In the genomic region with DNA sequence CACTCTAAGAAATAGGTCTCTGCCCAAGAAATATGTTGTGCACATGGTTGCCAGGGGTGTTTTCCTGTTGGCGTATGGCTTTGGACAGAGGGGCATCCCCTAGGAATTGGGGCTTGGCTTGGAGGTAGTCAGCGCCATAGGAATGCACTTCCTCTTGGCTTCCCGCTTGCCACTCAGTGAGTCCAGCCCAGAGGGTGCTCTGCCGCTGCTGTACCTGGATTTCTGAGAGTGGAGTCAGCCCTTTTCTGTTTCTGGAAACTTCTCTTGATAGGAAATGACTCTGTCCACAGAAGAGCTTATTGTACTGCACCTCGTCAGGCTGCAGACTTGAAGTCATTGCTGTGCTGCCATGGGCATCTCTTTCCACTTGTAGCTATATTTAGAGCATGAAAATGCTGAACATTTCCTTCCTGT, we compare ENCODE assay signal across 8 cellular contexts.
DNase-seq lines count a peak whose midpoint lies in the region; ATAC-seq, FAIRE-seq and TF ChIP-seq lines count a peak whose summit lies in the region.

No MANE protein-coding gene starts in this region.

- peak overlapping the region; percentile 36 to 79 (median 66) for H3K4me3 Mint-ChIP-seq in naive thymus-derived CD4-positive, alpha-beta T cell

- H3K79me2 ChIP-seq in endothelial cell of umbilical vein (ENCODE audit: control insufficient read depth, insufficient read depth, low read length), result peaks cover 43% of the 10 kb centered on the region

- peak overlapping the region; percentile 85 for H3K27ac ChIP-seq in endothelial cell of umbilical vein (ENCODE audit: insufficient read depth, low read depth, low read length)
- no peak overlapping the region for H3K27ac ChIP-seq in naive thymus-derived CD4-positive, alpha-beta T cell (ENCODE audit: low read depth, low read length)

- no peak for TF ChIP-seq POLR2A in endothelial cell of umbilical vein (IDR thresholded peaks at IDR 0.05; ENCODE audit: low read depth, low read length)

- peak overlapping the region in 7 of 9 donors; percentile 19 to 74 (median 60) for H3K27ac Mint-ChIP-seq in naive thymus-derived CD4-positive, alpha-beta T cell

- CTCF ChIA-PET in endothelial cell of umbilical vein (lab: Charles Lee), result interaction anchor here (0.7 to 1.9 kb wide), 12 partner anchors 9 to 314 kb away, joined by 3 to 13 read pairs (median 4); no protein-coding TSS in a partner anchor
- CTCF ChIA-PET in naive thymus-derived CD4-positive, alpha-beta T cell (lab: Charles Lee), result interaction anchor here (0.8 to 1.2 kb wide), 2 partner anchors 9 to 10 kb away, joined by 3 to 6 read pairs; no protein-coding TSS in a partner anchor

- H3K9me3 Mint-ChIP-seq in naive thymus-derived CD4-positive, alpha-beta T cell, result no peaks in the 10 kb centered on the region

- H4K20me1 ChIP-seq in endothelial cell of umbilical vein (replicated peaks; ENCODE audit: control insufficient read depth, extremely low read depth, insufficient read depth, low read length), result no peaks in the 10 kb centered on the region

- no peaks in the 10 kb centered on the region for H3K9me3 ChIP-seq in endothelial cell of umbilical vein (replicated peaks; ENCODE audit: control insufficient read depth, insufficient read depth, low read length)
- H3K9me3 ChIP-seq in naive thymus-derived CD4-positive, alpha-beta T cell (ENCODE audit: control insufficient read depth in 2 of 3, low read length in 3 of 3), result no peaks in the 10 kb centered on the region

- peak overlapping the region; percentile 28 for H2AFZ ChIP-seq in endothelial cell of umbilical vein (ENCODE audit: low read depth, low read length)

- in situ Hi-C loops in G401 (cut with HindIII; ENCODE audit: low sequenced_read_pairs), result no loop called here

- H3K36me3 Mint-ChIP-seq in naive thymus-derived CD4-positive, alpha-beta T cell, result peaks cover 0 to 12% (median 4%) of the 10 kb centered on the region in 5 donors

- intact Hi-C loops in endothelial cell of umbilical vein (cut with micrococcal nuclease), result loop anchor here (1.0 to 5.0 kb wide), 4 partner anchors 9 to 170 kb away; no protein-coding TSS in a partner anchor
- intact Hi-C loops in naive thymus-derived CD4-positive, alpha-beta T cell (cut with micrococcal nuclease), result loop anchor here in 1 of 2 donors (1.0 to 2.0 kb wide), 2 partner anchors 11 to 16 kb away; no protein-coding TSS in a partner anchor

- peak overlapping the region; percentile 93 for H3K4me2 ChIP-seq in endothelial cell of umbilical vein (ENCODE audit: insufficient read depth, low read length)

- no peaks in the 10 kb centered on the region for H3K27me3 ChIP-seq in endothelial cell of umbilical vein (ENCODE audit: control insufficient read depth in 2 of 2, insufficient read depth in 2 of 2, low read length in 2 of 2)
- H3K27me3 ChIP-seq in naive thymus-derived CD4-positive, alpha-beta T cell (ENCODE audit: control insufficient read depth in 2 of 2, insufficient read depth in 2 of 2, low read length in 2 of 2), result no peaks in the 10 kb centered on the region

- peak; percentile 47 for ATAC-seq in naive thymus-derived CD4-positive, alpha-beta T cell
- no peak for ATAC-seq in HG03460 (IDR thresholded peaks at IDR 0.05; ENCODE audit: unreplicated experiment)

- POLR2A ChIA-PET in endothelial cell of umbilical vein (lab: Charles Lee), result interaction anchor here (0.7 to 1.4 kb wide), 3 partner anchors 8 to 17 kb away, joined by 4 to 6 read pairs (median 5); no protein-coding TSS in a partner anchor
- POLR2A ChIA-PET in naive thymus-derived CD4-positive, alpha-beta T cell (lab: Charles Lee), result interaction anchor here (0.9 kb wide), 1 partner anchor 71 kb away, joined by 3 read pairs; no protein-coding TSS in a partner anchor

- no peaks in the 10 kb centered on the region for H3K9me1 ChIP-seq in endothelial cell of umbilical vein (replicated peaks; ENCODE audit: control insufficient read depth, extremely low read depth, insufficient read depth, low read length)

- peaks cover 0 to 3% of the 10 kb centered on the region in 2 experiments for H3K36me3 ChIP-seq in endothelial cell of umbilical vein (ENCODE audit: control insufficient read depth in 2 of 2, extremely low read depth in 1 of 2, insufficient read depth in 2 of 2, low read length in 2 of 2)
- H3K36me3 ChIP-seq in naive thymus-derived CD4-positive, alpha-beta T cell (ENCODE audit: control insufficient read depth in 2 of 3, insufficient read depth in 3 of 3, low read length in 3 of 3), result no peaks in the 10 kb centered on the region

- peaks cover 26% of the 10 kb centered on the region for H3K4me1 ChIP-seq in endothelial cell of umbilical vein (ENCODE audit: control insufficient read depth, extremely low read depth, insufficient read depth, low read length)
- H3K4me1 ChIP-seq in naive thymus-derived CD4-positive, alpha-beta T cell (ENCODE audit: control insufficient read depth in 2 of 2, insufficient read depth in 2 of 2, low read length in 2 of 2), result peaks cover 18 to 27% of the 10 kb centered on the region in 2 donors

- TF ChIP-seq CTCF in endothelial cell of umbilical vein (IDR thresholded peaks at IDR 0.05; ENCODE audit: extremely low read depth in 1 of 2, insufficient read depth in 1 of 2, low read depth in 1 of 2, low read length in 2 of 2), result no peak

- H3K4me1 Mint-ChIP-seq in naive thymus-derived CD4-positive, alpha-beta T cell, result peaks cover 45 to 98% (median 89%) of the 10 kb centered on the region in 7 donors

- H3K4me3 ChIP-seq in endothelial cell of umbilical vein (replicated peaks in 1 of 3; ENCODE audit: insufficient read depth in 1 of 3, low read depth in 1 of 3, low read length in 3 of 3), result peak overlapping the region in 1 of 3 experiments; percentile 34
- no peak overlapping the region for H3K4me3 ChIP-seq in naive thymus-derived CD4-positive, alpha-beta T cell (ENCODE audit: low read length)

- no peaks in the 10 kb centered on the region for H3K27me3 Mint-ChIP-seq in naive thymus-derived CD4-positive, alpha-beta T cell

- DNase-seq in GDM1 (lab: John Stamatoyannopoulos, UW), result peak; percentile 20
- DNase-seq in OCI-M1 (lab: John Stamatoyannopoulos, UW), result peak; percentile 29
- DNase-seq in endothelial cell of umbilical vein (ENCODE audit: low read depth, low spot score), result peak; percentile 84
- DNase-seq in naive thymus-derived CD4-positive, alpha-beta T cell, result peak in 1 of 9 donors; percentile 16
- no peak for DNase-seq in NCI-H524 (lab: John Stamatoyannopoulos, UW)
- no peak for DNase-seq in NCI-H1048 (lab: John Stamatoyannopoulos, UW)
- DNase-seq in G401 (ENCODE audit: low spot score), result no peak

- BruUV-seq in endothelial cell of umbilical vein (replicated peaks; lab: Mats Ljungman, UMichigan), result no TSS peak

- peak overlapping the region; percentile 79 for H3K9ac ChIP-seq in endothelial cell of umbilical vein (replicated peaks; ENCODE audit: extremely low read depth, insufficient read depth, low read length)

- dilution Hi-C loops in endothelial cell of umbilical vein (cut with MboI; ENCODE audit: extremely low pct_ligation_motif_present, low sequenced_read_pairs), result no loop called here

- FAIRE-seq in endothelial cell of umbilical vein (lab: Jason Lieb, UNC), result peak; percentile 87

TF ChIP-seq in endothelial cell of umbilical vein, 7 proteins besides CTCF, POLR2A, EP300 and RAD21:
- TF ChIP-seq POLR2AphosphoS5 (IDR thresholded peaks at IDR 0.05; ENCODE audit: insufficient read depth, low read depth, low read length) (peak; percentile 16), JUN (IDR thresholded peaks at IDR 0.05; ENCODE audit: borderline replicate concordance, insufficient read depth, insufficient read length, low read depth) (peak; percentile 24), EZH2 (IDR thresholded peaks at IDR 0.05; ENCODE audit: borderline replicate concordance, low read depth, low read length, severe bottlenecking) (no peak), MYC (IDR thresholded peaks at IDR 0.05; ENCODE audit: low read depth, low read length) (no peak), GATA2 (IDR thresholded peaks at IDR 0.05; ENCODE audit: insufficient read depth, insufficient read length, low read depth, low read length) (peak; percentile 5), FOS (IDR thresholded peaks at IDR 0.05; ENCODE audit: borderline replicate concordance, insufficient read depth, low read length) (peak; percentile 46)
- TF ChIP-seq, protein P1, sequence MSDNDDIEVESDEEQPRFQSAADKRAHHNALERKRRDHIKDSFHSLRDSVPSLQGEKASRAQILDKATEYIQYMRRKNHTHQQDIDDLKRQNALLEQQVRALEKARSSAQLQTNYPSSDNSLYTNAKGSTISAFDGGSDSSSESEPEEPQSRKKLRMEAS (IDR thresholded peaks at IDR 0.05; ENCODE audit: insufficient read depth, insufficient read length), result no peak

Comparison
In these comparisons a context has a peak if more than half of its experiments do, and no peak if none do; other contexts are left out.
1. DNase-seq: peak in GDM1 (single experiment), OCI-M1 (single experiment) and endothelial cell of umbilical vein (single experiment); none in NCI-H524 (0 of 2), NCI-H1048 (single experiment) and G401 (single experiment).